In the genomic region with DNA sequence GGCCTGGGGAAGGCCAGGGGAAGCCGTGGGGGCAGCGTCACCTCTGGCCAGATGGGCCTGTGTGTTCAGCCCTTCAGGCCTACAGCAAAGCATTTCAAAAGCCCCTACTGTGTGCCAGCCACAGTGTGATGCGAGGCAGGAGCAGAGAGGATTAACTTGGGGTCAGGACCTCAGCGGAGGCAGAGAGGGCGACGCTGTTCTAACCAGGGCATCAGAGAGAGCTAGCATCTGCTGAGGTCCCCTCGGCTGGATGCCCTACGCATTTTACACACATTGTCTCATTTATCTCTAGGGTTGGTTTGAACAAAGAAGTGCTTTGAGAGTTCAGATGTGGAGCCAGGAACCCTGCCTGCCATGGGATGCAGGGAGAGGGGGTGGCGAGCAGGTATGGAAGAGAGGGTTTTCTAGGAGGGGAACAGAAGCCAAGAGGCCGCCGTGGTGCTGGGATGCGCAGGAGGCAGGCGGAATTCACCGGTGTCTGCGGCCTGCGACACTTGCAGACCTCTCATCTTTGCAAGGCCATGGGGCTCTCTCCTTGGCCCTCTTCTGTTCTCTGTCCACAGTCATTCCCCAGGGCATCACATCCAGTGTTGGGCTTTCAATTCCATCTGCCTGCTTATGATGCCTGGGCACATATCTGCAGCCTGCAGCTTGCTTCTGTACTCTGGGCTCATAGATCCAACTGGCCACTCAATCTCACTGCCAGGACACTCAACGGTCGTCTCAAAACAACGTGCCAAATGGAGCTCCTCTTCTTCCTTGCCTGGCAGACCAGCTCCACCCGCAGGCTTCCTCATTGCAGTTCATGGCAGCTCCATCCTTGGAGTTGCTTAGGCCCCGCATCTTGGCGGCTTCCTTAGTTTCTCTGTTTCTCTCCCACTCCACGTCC, we compare ENCODE assay signal across 1 cellular context.
A peak's percentile ranks its signal among the peaks of the same experiment; 100 is the strongest.
TF ChIP-seq lines count a peak whose summit lies in the region.

No MANE protein-coding gene starts in this region.

TF ChIP-seq in HepG2, 621 proteins besides CTCF, POLR2A, EP300 and RAD21 (continued from another document and continues in another):
- TF ChIP-seq, protein P1, sequence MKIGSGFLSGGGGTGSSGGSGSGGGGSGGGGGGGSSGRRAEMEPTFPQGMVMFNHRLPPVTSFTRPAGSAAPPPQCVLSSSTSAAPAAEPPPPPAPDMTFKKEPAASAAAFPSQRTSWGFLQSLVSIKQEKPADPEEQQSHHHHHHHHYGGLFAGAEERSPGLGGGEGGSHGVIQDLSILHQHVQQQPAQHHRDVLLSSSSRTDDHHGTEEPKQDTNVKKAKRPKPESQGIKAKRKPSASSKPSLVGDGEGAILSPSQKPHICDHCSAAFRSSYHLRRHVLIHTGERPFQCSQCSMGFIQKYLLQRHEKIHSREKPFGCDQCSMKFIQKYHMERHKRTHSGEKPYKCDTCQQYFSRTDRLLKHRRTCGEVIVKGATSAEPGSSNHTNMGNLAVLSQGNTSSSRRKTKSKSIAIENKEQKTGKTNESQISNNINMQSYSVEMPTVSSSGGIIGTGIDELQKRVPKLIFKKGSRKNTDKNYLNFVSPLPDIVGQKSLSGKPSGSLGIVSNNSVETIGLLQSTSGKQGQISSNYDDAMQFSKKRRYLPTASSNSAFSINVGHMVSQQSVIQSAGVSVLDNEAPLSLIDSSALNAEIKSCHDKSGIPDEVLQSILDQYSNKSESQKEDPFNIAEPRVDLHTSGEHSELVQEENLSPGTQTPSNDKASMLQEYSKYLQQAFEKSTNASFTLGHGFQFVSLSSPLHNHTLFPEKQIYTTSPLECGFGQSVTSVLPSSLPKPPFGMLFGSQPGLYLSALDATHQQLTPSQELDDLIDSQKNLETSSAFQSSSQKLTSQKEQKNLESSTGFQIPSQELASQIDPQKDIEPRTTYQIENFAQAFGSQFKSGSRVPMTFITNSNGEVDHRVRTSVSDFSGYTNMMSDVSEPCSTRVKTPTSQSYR (CRISPR knock-in tag; IDR thresholded peaks at IDR 0.05; ENCODE audit: borderline replicate concordance) = no peak
- TF ChIP-seq CEBPB (IDR thresholded peaks at IDR 0.05; ENCODE audit: borderline replicate concordance, low read depth, low read length) (no peak), ZNF24 (IDR thresholded peaks at IDR 0.05) (no peak), FOXK1 (CRISPR knock-in tag; IDR thresholded peaks at IDR 0.05; ENCODE audit: borderline replicate concordance, low read depth) (no peak), ZNF747 (CRISPR knock-in tag; IDR thresholded peaks at IDR 0.05; ENCODE audit: borderline replicate concordance) (no peak), NR2F6 (IDR thresholded peaks at IDR 0.05) (no peak), NR2F6 (CRISPR knock-in tag; IDR thresholded peaks at IDR 0.05) (peak; percentile 49; the same call in 1 of the 2 replicates), ZNF207 (IDR thresholded peaks at IDR 0.05; ENCODE audit: borderline replicate concordance) (no peak), ISL2 (CRISPR knock-in tag; IDR thresholded peaks at IDR 0.05) (no peak), DR1 (CRISPR knock-in tag; IDR thresholded peaks at IDR 0.05) (no peak), MIER2 (CRISPR knock-in tag; IDR thresholded peaks at IDR 0.05) (no peak), BRCA1 (CRISPR knock-in tag; IDR thresholded peaks at IDR 0.05) (no peak), RFXAP (CRISPR knock-in tag; IDR thresholded peaks at IDR 0.05; ENCODE audit: borderline replicate concordance) (no peak), SSRP1 (CRISPR knock-in tag; IDR thresholded peaks at IDR 0.05) (peak; percentile 78; the same call in 1 of the 2 replicates), TBL1XR1 (IDR thresholded peaks at IDR 0.05; ENCODE audit: borderline replicate concordance, low read length, partially characterized antibody) (no peak), ZSCAN29 (CRISPR knock-in tag; conservative IDR thresholded peaks at IDR 0.05) (no peak), GATAD1 (CRISPR knock-in tag; IDR thresholded peaks at IDR 0.05) (no peak), KDM5A (IDR thresholded peaks at IDR 0.05; ENCODE audit: borderline replicate concordance, low read length) (no peak), DNMT3B (CRISPR knock-in tag; conservative IDR thresholded peaks at IDR 0.05) (no peak), ZNF160 (CRISPR knock-in tag; IDR thresholded peaks at IDR 0.05) (no peak), ZNF619 (CRISPR knock-in tag; IDR thresholded peaks at IDR 0.05) (no peak), ELF4 (CRISPR knock-in tag; IDR thresholded peaks at IDR 0.05; ENCODE audit: borderline replicate concordance) (no peak), MAFK (conservative IDR thresholded peaks at IDR 0.05 in 1 of 2, IDR thresholded peaks at IDR 0.05 in 1 of 2; ENCODE audit: low read length in 2 of 2) (no peak), ZNF546 (CRISPR knock-in tag; conservative IDR thresholded peaks at IDR 0.05) (no peak), ZNF567 (CRISPR knock-in tag; IDR thresholded peaks at IDR 0.05; ENCODE audit: borderline replicate concordance) (peak; percentile 64; the same call in 1 of the 2 replicates), HNRNPL (IDR thresholded peaks at IDR 0.05; ENCODE audit: low read depth, low read length) (0 out of 2 replicates have a peak, but pooled peaks have one; percentile 35), ZNF367 (CRISPR knock-in tag; IDR thresholded peaks at IDR 0.05; ENCODE audit: borderline replicate concordance) (no peak), PAX8 (CRISPR knock-in tag; IDR thresholded peaks at IDR 0.05; ENCODE audit: borderline replicate concordance) (no peak), NR1H2 (CRISPR knock-in tag; IDR thresholded peaks at IDR 0.05; ENCODE audit: borderline replicate concordance, low read depth) (no peak), RBM22 (optimal IDR thresholded peaks at IDR 0.05; ENCODE audit: low read length) (no peak), ZKSCAN1 (IDR thresholded peaks at IDR 0.05; ENCODE audit: low read length) (peak; percentile 90), SOX5 (CRISPR knock-in tag; IDR thresholded peaks at IDR 0.05; ENCODE audit: borderline replicate concordance) (peak; percentile 59)
- TF ChIP-seq, protein P2, sequence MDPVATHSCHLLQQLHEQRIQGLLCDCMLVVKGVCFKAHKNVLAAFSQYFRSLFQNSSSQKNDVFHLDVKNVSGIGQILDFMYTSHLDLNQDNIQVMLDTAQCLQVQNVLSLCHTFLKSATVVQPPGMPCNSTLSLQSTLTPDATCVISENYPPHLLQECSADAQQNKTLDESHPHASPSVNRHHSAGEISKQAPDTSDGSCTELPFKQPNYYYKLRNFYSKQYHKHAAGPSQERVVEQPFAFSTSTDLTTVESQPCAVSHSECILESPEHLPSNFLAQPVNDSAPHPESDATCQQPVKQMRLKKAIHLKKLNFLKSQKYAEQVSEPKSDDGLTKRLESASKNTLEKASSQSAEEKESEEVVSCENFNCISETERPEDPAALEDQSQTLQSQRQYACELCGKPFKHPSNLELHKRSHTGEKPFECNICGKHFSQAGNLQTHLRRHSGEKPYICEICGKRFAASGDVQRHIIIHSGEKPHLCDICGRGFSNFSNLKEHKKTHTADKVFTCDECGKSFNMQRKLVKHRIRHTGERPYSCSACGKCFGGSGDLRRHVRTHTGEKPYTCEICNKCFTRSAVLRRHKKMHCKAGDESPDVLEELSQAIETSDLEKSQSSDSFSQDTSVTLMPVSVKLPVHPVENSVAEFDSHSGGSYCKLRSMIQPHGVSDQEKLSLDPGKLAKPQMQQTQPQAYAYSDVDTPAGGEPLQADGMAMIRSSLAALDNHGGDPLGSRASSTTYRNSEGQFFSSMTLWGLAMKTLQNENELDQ (CRISPR knock-in tag; IDR thresholded peaks at IDR 0.05; ENCODE audit: borderline replicate concordance) = no peak; the same call in 1 of the 2 replicates
- TF ChIP-seq, protein P3, sequence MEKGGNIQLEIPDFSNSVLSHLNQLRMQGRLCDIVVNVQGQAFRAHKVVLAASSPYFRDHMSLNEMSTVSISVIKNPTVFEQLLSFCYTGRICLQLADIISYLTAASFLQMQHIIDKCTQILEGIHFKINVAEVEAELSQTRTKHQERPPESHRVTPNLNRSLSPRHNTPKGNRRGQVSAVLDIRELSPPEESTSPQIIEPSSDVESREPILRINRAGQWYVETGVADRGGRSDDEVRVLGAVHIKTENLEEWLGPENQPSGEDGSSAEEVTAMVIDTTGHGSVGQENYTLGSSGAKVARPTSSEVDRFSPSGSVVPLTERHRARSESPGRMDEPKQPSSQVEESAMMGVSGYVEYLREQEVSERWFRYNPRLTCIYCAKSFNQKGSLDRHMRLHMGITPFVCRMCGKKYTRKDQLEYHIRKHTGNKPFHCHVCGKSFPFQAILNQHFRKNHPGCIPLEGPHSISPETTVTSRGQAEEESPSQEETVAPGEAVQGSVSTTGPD (CRISPR knock-in tag; IDR thresholded peaks at IDR 0.05) = no peak
- TF ChIP-seq, protein P4, sequence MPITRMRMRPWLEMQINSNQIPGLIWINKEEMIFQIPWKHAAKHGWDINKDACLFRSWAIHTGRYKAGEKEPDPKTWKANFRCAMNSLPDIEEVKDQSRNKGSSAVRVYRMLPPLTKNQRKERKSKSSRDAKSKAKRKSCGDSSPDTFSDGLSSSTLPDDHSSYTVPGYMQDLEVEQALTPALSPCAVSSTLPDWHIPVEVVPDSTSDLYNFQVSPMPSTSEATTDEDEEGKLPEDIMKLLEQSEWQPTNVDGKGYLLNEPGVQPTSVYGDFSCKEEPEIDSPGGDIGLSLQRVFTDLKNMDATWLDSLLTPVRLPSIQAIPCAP (CRISPR knock-in tag; IDR thresholded peaks at IDR 0.05; ENCODE audit: low read depth) = no peak
- TF ChIP-seq, protein P5, sequence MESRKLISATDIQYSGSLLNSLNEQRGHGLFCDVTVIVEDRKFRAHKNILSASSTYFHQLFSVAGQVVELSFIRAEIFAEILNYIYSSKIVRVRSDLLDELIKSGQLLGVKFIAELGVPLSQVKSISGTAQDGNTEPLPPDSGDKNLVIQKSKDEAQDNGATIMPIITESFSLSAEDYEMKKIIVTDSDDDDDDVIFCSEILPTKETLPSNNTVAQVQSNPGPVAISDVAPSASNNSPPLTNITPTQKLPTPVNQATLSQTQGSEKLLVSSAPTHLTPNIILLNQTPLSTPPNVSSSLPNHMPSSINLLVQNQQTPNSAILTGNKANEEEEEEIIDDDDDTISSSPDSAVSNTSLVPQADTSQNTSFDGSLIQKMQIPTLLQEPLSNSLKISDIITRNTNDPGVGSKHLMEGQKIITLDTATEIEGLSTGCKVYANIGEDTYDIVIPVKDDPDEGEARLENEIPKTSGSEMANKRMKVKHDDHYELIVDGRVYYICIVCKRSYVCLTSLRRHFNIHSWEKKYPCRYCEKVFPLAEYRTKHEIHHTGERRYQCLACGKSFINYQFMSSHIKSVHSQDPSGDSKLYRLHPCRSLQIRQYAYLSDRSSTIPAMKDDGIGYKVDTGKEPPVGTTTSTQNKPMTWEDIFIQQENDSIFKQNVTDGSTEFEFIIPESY (CRISPR knock-in tag; IDR thresholded peaks at IDR 0.05) = peak; percentile 32
- TF ChIP-seq, protein P6, sequence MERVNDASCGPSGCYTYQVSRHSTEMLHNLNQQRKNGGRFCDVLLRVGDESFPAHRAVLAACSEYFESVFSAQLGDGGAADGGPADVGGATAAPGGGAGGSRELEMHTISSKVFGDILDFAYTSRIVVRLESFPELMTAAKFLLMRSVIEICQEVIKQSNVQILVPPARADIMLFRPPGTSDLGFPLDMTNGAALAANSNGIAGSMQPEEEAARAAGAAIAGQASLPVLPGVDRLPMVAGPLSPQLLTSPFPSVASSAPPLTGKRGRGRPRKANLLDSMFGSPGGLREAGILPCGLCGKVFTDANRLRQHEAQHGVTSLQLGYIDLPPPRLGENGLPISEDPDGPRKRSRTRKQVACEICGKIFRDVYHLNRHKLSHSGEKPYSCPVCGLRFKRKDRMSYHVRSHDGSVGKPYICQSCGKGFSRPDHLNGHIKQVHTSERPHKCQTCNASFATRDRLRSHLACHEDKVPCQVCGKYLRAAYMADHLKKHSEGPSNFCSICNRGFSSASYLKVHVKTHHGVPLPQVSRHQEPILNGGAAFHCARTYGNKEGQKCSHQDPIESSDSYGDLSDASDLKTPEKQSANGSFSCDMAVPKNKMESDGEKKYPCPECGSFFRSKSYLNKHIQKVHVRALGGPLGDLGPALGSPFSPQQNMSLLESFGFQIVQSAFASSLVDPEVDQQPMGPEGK (CRISPR knock-in tag; IDR thresholded peaks at IDR 0.05) = no peak
- TF ChIP-seq, protein P7, sequence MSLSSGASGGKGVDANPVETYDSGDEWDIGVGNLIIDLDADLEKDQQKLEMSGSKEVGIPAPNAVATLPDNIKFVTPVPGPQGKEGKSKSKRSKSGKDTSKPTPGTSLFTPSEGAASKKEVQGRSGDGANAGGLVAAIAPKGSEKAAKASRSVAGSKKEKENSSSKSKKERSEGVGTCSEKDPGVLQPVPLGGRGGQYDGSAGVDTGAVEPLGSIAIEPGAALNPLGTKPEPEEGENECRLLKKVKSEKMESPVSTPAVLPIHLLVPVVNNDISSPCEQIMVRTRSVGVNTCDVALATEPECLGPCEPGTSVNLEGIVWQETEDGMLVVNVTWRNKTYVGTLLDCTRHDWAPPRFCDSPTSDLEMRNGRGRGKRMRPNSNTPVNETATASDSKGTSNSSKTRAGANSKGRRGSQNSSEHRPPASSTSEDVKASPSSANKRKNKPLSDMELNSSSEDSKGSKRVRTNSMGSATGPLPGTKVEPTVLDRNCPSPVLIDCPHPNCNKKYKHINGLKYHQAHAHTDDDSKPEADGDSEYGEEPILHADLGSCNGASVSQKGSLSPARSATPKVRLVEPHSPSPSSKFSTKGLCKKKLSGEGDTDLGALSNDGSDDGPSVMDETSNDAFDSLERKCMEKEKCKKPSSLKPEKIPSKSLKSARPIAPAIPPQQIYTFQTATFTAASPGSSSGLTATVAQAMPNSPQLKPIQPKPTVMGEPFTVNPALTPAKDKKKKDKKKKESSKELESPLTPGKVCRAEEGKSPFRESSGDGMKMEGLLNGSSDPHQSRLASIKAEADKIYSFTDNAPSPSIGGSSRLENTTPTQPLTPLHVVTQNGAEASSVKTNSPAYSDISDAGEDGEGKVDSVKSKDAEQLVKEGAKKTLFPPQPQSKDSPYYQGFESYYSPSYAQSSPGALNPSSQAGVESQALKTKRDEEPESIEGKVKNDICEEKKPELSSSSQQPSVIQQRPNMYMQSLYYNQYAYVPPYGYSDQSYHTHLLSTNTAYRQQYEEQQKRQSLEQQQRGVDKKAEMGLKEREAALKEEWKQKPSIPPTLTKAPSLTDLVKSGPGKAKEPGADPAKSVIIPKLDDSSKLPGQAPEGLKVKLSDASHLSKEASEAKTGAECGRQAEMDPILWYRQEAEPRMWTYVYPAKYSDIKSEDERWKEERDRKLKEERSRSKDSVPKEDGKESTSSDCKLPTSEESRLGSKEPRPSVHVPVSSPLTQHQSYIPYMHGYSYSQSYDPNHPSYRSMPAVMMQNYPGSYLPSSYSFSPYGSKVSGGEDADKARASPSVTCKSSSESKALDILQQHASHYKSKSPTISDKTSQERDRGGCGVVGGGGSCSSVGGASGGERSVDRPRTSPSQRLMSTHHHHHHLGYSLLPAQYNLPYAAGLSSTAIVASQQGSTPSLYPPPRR (CRISPR knock-in tag; IDR thresholded peaks at IDR 0.05; ENCODE audit: borderline replicate concordance) = no peak; the same call in 1 of the 2 replicates
- TF ChIP-seq, protein P8, sequence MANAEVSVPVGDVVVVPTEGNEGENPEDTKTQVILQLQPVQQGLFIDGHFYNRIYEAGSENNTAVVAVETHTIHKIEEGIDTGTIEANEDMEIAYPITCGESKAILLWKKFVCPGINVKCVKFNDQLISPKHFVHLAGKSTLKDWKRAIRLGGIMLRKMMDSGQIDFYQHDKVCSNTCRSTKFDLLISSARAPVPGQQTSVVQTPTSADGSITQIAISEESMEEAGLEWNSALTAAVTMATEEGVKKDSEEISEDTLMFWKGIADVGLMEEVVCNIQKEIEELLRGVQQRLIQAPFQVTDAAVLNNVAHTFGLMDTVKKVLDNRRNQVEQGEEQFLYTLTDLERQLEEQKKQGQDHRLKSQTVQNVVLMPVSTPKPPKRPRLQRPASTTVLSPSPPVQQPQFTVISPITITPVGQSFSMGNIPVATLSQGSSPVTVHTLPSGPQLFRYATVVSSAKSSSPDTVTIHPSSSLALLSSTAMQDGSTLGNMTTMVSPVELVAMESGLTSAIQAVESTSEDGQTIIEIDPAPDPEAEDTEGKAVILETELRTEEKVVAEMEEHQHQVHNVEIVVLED (CRISPR knock-in tag; IDR thresholded peaks at IDR 0.05; ENCODE audit: borderline replicate concordance) = peak; percentile 25; the same call in 1 of the 2 replicates
